8 cellular contexts compared by ENCODE assay signal in genomic region chr18:59885579-59886163, GRCh38. TPM values are rescaled to one million over a fixed set of nuclear protein-coding genes. Genes with fewer than 3 reads are reported as not detected.
DNase-seq lines count a peak whose midpoint lies in the region; ATAC-seq and TF ChIP-seq lines count a peak whose summit lies in the region.

No MANE protein-coding gene starts in this region.

- peaks cover 16% of the 10 kb centered on the region for H3K4me1 ChIP-seq in mucosa of descending colon (ENCODE audit: low read depth)

- no peaks in the 10 kb centered on the region for H3K27me3 Mint-ChIP-seq in activated T-helper 17 cell treated with anti-CD3 and anti-CD28 coated beads, Interleukin-2, amount 50 U/mL, for 72 hours

- H3K4me1 Mint-ChIP-seq in activated T-helper 17 cell treated with anti-CD3 and anti-CD28 coated beads, Interleukin-2, amount 50 U/mL, for 72 hours = peaks cover 23% of the 10 kb centered on the region

- H3K27ac Mint-ChIP-seq in activated T-helper 17 cell treated with anti-CD3 and anti-CD28 coated beads, Interleukin-2, amount 50 U/mL, for 72 hours = peak overlapping the region; percentile 85

- H3K36me3 ChIP-seq in mucosa of descending colon (ENCODE audit: low read depth) = no peaks in the 10 kb centered on the region

- H3K9me3 ChIP-seq in mucosa of descending colon = no peaks in the 10 kb centered on the region

- H3K4me3 ChIP-seq in GM12864 (ENCODE audit: low read depth, low read length) = peak overlapping the region; percentile 17
- no peak overlapping the region for H3K4me3 ChIP-seq in mucosa of descending colon

- H3K36me3 Mint-ChIP-seq in activated T-helper 17 cell treated with anti-CD3 and anti-CD28 coated beads, Interleukin-2, amount 50 U/mL, for 72 hours (ENCODE audit: low read depth) = peaks cover 5% of the 10 kb centered on the region

- in situ Hi-C loops in KBM-7 (cut with MboI; ENCODE audit: low pct_unique_long_range_greater_than_20kb, low sequenced_read_pairs) = no loop called here

- TF ChIP-seq CTCF in GM12864 (IDR thresholded peaks at IDR 0.05; ENCODE audit: low read depth, low read length, missing control alignments) (no peak), mucosa of descending colon (IDR thresholded peaks at IDR 0.05) (no peak)

- intact Hi-C loops in mucosa of descending colon (cut with DNase I, micrococcal nuclease) = no loop called here

- ATAC-seq in GM21619 (IDR thresholded peaks at IDR 0.05; ENCODE audit: unreplicated experiment) = peak; percentile 88
- ATAC-seq in activated T-helper 17 cell treated with anti-CD3 and anti-CD28 coated beads, Interleukin-2, amount 50 U/mL, for 72 hours (replicated peaks) = peak; percentile 83
- ATAC-seq in mucosa of descending colon = no peak

- H3K9me3 Mint-ChIP-seq in activated T-helper 17 cell treated with anti-CD3 and anti-CD28 coated beads, Interleukin-2, amount 50 U/mL, for 72 hours = no peaks in the 10 kb centered on the region

- no peak for DNase-seq in GM12864 (ENCODE audit: low read depth)
- DNase-seq in KBM-7 = peak; percentile 75
- peak; percentile 60 for DNase-seq in non-pigmented ciliary epithelial cell (ENCODE audit: low read depth)
- no peak for DNase-seq in GDM1 (lab: John Stamatoyannopoulos, UW)
- no peak for DNase-seq in NCI-H748 treated with DMSO at 0.1 percent for 48 hours (lab: John Stamatoyannopoulos, UW)
- no peak for DNase-seq in mucosa of descending colon

- peak overlapping the region; percentile 65 for H3K4me3 Mint-ChIP-seq in activated T-helper 17 cell treated with anti-CD3 and anti-CD28 coated beads, Interleukin-2, amount 50 U/mL, for 72 hours

RNA-seq across cellular contexts. Expression of gene PMAIP1, which starts 14.1 kb away (rescaled TPM):
- total RNA-seq in activated T-helper 17 cell treated with anti-CD3 and anti-CD28 coated beads, Interleukin-2, amount 50 U/mL, for 72 hours = 10 to 100 TPM; 62.7 to 83.1 TPM
- 1 to 10 TPM; 1.2 to 2.2 (median 2.1) TPM for total RNA-seq in mucosa of descending colon

Comparison
In these comparisons a context has a peak if more than half of its experiments do, and no peak if none do; other contexts are left out.
1. DNase-seq: peak in KBM-7 (single experiment) and non-pigmented ciliary epithelial cell (single experiment); none in GM12864 (single experiment), GDM1 (single experiment), NCI-H748 treated with DMSO at 0.1 percent for 48 hours (single experiment) and mucosa of descending colon (0 of 3).
2. RNA of gene PMAIP1, which starts 14.1 kb away (total RNA-seq): 62.7 to 83.1 TPM in activated T-helper 17 cell treated with anti-CD3 and anti-CD28 coated beads, Interleukin-2, amount 50 U/mL, for 72 hours; 1.2 to 2.2 TPM in mucosa of descending colon; every median in the first group is over 10 times any median in the second.